Comparison of ENCODE assay signal across 24 cellular contexts in the genomic region with DNA sequence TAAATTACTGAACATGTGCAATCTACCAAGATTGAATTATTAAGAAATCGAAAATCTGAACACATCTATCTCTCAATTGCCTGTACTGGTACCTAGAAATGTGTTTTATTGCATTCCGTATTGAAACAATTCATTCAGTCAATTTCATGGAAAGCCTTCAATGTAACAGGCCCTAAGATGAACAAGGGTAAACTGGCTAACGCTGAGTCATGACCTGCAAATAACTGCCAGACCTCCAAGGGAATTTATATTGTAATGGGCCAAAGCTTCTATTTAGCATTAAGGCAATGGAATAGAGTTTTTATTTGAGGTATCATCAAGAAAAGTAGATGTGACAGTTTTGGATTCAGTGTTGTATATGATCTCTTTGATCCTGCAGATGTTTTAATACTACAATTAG. TPM values are rescaled to one million over a fixed set of nuclear protein-coding genes. Genes with fewer than 3 reads are reported as not detected.
DNase-seq lines count a peak whose midpoint lies in the region; ATAC-seq and TF ChIP-seq lines count a peak whose summit lies in the region.
"Had no signal": no experiment of that assay in that cellular context is flagged by ENCODE, and none has a peak within 500 bp of the region (broad histone marks: within the 10 kb centered on the region; RNA-seq: fewer than 3 reads in every experiment).

No MANE protein-coding gene starts in this region.

- DNase-seq in DMS53 (lab: John Stamatoyannopoulos, UW): peak; percentile 12
- DNase-seq in DMS53 treated with DMSO at 0.1 percent for 48 hours (lab: John Stamatoyannopoulos, UW; ENCODE audit: unreplicated experiment): no peak
- peak; percentile 15 for DNase-seq in NCI-H69 (lab: John Stamatoyannopoulos, UW)
- DNase-seq in fibroblast of gingiva (ENCODE audit: low read depth): peak; percentile 24
- peak; percentile 18 for DNase-seq in skeletal muscle cell (ENCODE audit: low read depth)
- DNase-seq in testis: no peak
- DNase-seq in H7: no peak
- DNase-seq: activated CD4-positive, CD25-positive, alpha-beta regulatory T cell treated with anti-CD3 and anti-CD28 coated beads, Interleukin-2, amount 50 U/mL, for 72 hours; activated naive CD4-positive, alpha-beta T cell treated with anti-CD3 and anti-CD28 coated beads, Interleukin-2, amount 50 U/mL, for 16 hours; activated T-cell treated with anti-CD3 and anti-CD28 coated beads, Interleukin-2, amount 50 U/mL, for 48 hours; C1 segment of cervical spinal cord; effector memory CD8-positive, alpha-beta T cell; esophagus squamous epithelium; hypothalamus; KG1; lower lobe of right lung; NCI-H1092; NCI-H446 treated with DMSO at 0.1 percent for 48 hours; stimulated activated CD4-positive, alpha-beta T cell treated with anti-CD3 and anti-CD28 coated beads, Interleukin-12 subunit alpha, Interleukin-12 subunit beta, amount 100 ng/mL, for 4 hours had no signal

- no peak overlapping the region for H3K27ac ChIP-seq in testis
- H3K27ac ChIP-seq: 22Rv1, esophagus squamous epithelium, lower lobe of right lung, neutrophil had no signal

- ATAC-seq in HG03565 (IDR thresholded peaks at IDR 0.05; ENCODE audit: unreplicated experiment): no peak
- ATAC-seq: effector memory CD8-positive, alpha-beta T cell; lower lobe of right lung had no signal

- intact Hi-C loops in testis (cut with DNase I; ENCODE audit: low total_unique reads): no loop called here

- no peaks in the 10 kb centered on the region for H3K36me3 ChIP-seq in testis (ENCODE audit: low read depth, missing control alignments)
- no peaks in the 10 kb centered on the region for H3K36me3 ChIP-seq in H7 (replicated peaks; ENCODE audit: control insufficient read depth, insufficient read depth, low read length)
- H3K36me3 ChIP-seq: esophagus squamous epithelium, lower lobe of right lung, neutrophil had no signal

- no peak for TF ChIP-seq CTCF in testis (IDR thresholded peaks at IDR 0.05)

- H3K27me3 ChIP-seq in testis: no peaks in the 10 kb centered on the region
- no peaks in the 10 kb centered on the region for H3K27me3 ChIP-seq in H7 (ENCODE audit: control insufficient read depth, insufficient read depth, low read length)
- H3K27me3 ChIP-seq: esophagus squamous epithelium, neutrophil had no signal

- 85 to 97% methylated on average over 3 of the region's 3 CpGs for WGBS in testis, 2 donors

- H3K4me3 ChIP-seq in skeletal muscle cell (ENCODE audit: low read depth, low read length) (no peak overlapping the region), testis (no peak overlapping the region), H7 (ENCODE audit: insufficient read depth, low read depth, low read length) (no peak overlapping the region)
- H3K4me3 ChIP-seq: esophagus squamous epithelium, lower lobe of right lung had no signal

- no peaks in the 10 kb centered on the region for H3K9me3 ChIP-seq in testis
- H3K9me3 ChIP-seq: esophagus squamous epithelium, lower lobe of right lung, neutrophil had no signal

- no peak for TF ChIP-seq POLR2A in testis (IDR thresholded peaks at IDR 0.05)

- no peaks in the 10 kb centered on the region for H3K4me1 ChIP-seq in testis
- H3K4me1 ChIP-seq: lower lobe of right lung had no signal

RNA-seq across cellular contexts. Expression of gene CD36, which starts 49.9 kb away (rescaled TPM):
- 10 to 100 TPM in 1 of 2 donors, 1 to 10 TPM in 1; 5.6 to 19.8 TPM for total RNA-seq in testis
- 12.8 TPM for polyA plus RNA-seq in testis (ENCODE audit: insufficient read depth, low read depth, low replicate concordance)
- under 0.01 TPM in 1 of 2 replicates, not detected in the other for total RNA-seq in H7 (2014; rRNA removed; shearing (Covaris generic))
- total RNA-seq: activated CD8-positive, alpha-beta memory T cell treated with anti-CD3 and anti-CD28 coated beads for 36 hours; G401 had no signal

Comparison
In these comparisons a context has a peak if more than half of its experiments do, and no peak if none do; other contexts are left out.
1. DNase-seq: peak in DMS53 (single experiment), NCI-H69 (single experiment), fibroblast of gingiva (single experiment) and skeletal muscle cell (single experiment); none in DMS53 treated with DMSO at 0.1 percent for 48 hours (single experiment), testis (single experiment) and H7 (single experiment).